Comparison of ENCODE assay signal across 32 cellular contexts in genomic region chr12:828726-829395, GRCh38.
DNase-seq lines count a peak whose midpoint lies in the region; ATAC-seq and TF ChIP-seq lines count a peak whose summit lies in the region.
"Had no signal": no experiment of that assay in that cellular context is flagged by ENCODE, and none has a peak within 500 bp of the region (broad histone marks: within the 10 kb centered on the region; RNA-seq: fewer than 3 reads in every experiment).

No MANE protein-coding gene starts in this region.

- no peak overlapping the region for H3K4ac ChIP-seq in mesendoderm (ENCODE audit: low read depth, low read length)

- H3K56ac ChIP-seq in mesendoderm (ENCODE audit: low read length), result no peak overlapping the region

- TF ChIP-seq CTCF in natural killer cell (IDR thresholded peaks at IDR 0.05), result no peak
- no peak for TF ChIP-seq CTCF in fibroblast of the aortic adventitia (IDR thresholded peaks at IDR 0.05; ENCODE audit: insufficient read depth, low read length)

- intact Hi-C loops in natural killer cell (cut with micrococcal nuclease), result no loop called here

- no peaks in the 10 kb centered on the region for H3K27me3 ChIP-seq in mesendoderm (ENCODE audit: insufficient read depth, low read length, poor library complexity)
- H3K27me3 ChIP-seq: BLaER1, gastroesophageal sphincter, hepatocyte, MG63, ovary, sigmoid colon, transverse colon had no signal

- H4K8ac ChIP-seq in mesendoderm (ENCODE audit: low read depth, low read length), result no peak overlapping the region

- no peak overlapping the region for H2BK120ac ChIP-seq in mesendoderm (ENCODE audit: low read depth, low read length)

- H3K4me3 ChIP-seq in fibroblast of the aortic adventitia (ENCODE audit: low read depth, low read length) (no peak overlapping the region), mesendoderm (ENCODE audit: low read length) (no peak overlapping the region)
- H3K4me3 ChIP-seq: BLaER1, gastroesophageal sphincter, GM23338, hepatocyte, lung, MG63, ovary, sigmoid colon, transverse colon had no signal

- peaks cover 9% of the 10 kb centered on the region for H3K36me3 Mint-ChIP-seq in natural killer cell
- peaks cover 16% of the 10 kb centered on the region for H3K36me3 Mint-ChIP-seq in natural killer cell treated with Interleukin-12 subunit alpha and Interleukin-12 subunit beta and Interleukin-15 and Interleukin-18, amount 100 ng/mL, for 72 hours

- H3K4me3 Mint-ChIP-seq in natural killer cell, result no peak overlapping the region
- H3K4me3 Mint-ChIP-seq in natural killer cell treated with Interleukin-12 subunit alpha and Interleukin-12 subunit beta and Interleukin-15 and Interleukin-18, amount 100 ng/mL, for 72 hours, result no peak overlapping the region
- H3K4me3 Mint-ChIP-seq: activated naive CD8-positive, alpha-beta T cell treated with anti-CD3 and anti-CD28 coated beads, Interleukin-2, amount 10 ng/mL, durations not matched to agents 7 days and 5 days; GM23338; HFFc6; nephron progenitor cell had no signal

- no peak overlapping the region for H2AK5ac ChIP-seq in mesendoderm (ENCODE audit: low read length)

- peak overlapping the region; percentile 43 to 47 for H3K27ac Mint-ChIP-seq in natural killer cell
- H3K27ac Mint-ChIP-seq in natural killer cell treated with Interleukin-12 subunit alpha and Interleukin-12 subunit beta and Interleukin-15 and Interleukin-18, amount 100 ng/mL, for 72 hours, result no peak overlapping the region
- H3K27ac Mint-ChIP-seq: activated naive CD8-positive, alpha-beta T cell treated with anti-CD3 and anti-CD28 coated beads, Interleukin-2, amount 10 ng/mL, durations not matched to agents 7 days and 5 days; GM23338 had no signal

- no peak overlapping the region for H3K9ac ChIP-seq in mesendoderm (ENCODE audit: low read length)
- H3K9ac ChIP-seq: BLaER1 had no signal

- no peak overlapping the region for H2BK15ac ChIP-seq in mesendoderm (replicated peaks; ENCODE audit: low read depth)

- peaks cover 26% of the 10 kb centered on the region in 2 donors for H3K4me1 Mint-ChIP-seq in natural killer cell
- peaks cover 8 to 24% of the 10 kb centered on the region in 2 donors for H3K4me1 Mint-ChIP-seq in natural killer cell treated with Interleukin-12 subunit alpha and Interleukin-12 subunit beta and Interleukin-15 and Interleukin-18, amount 100 ng/mL, for 72 hours (ENCODE audit: low read depth in 2 of 2)
- H3K4me1 Mint-ChIP-seq: GM23338, nephron progenitor cell had no signal

- H3K4me1 ChIP-seq in mesendoderm (ENCODE audit: control insufficient read depth, low read depth, low read length), result no peaks in the 10 kb centered on the region
- H3K4me1 ChIP-seq: transverse colon had no signal

- H3K36me3 ChIP-seq in mesendoderm (ENCODE audit: control insufficient read depth, insufficient read depth, low read length), result peaks cover 4% of the 10 kb centered on the region
- H3K36me3 ChIP-seq: ovary had no signal

- H3K18ac ChIP-seq in mesendoderm (ENCODE audit: low read length), result no peak overlapping the region

- H3K9me3 Mint-ChIP-seq in natural killer cell, result no peaks in the 10 kb centered on the region
- H3K9me3 Mint-ChIP-seq in natural killer cell treated with Interleukin-12 subunit alpha and Interleukin-12 subunit beta and Interleukin-15 and Interleukin-18, amount 100 ng/mL, for 72 hours, result no peaks in the 10 kb centered on the region
- H3K9me3 Mint-ChIP-seq: activated naive CD8-positive, alpha-beta T cell treated with anti-CD3 and anti-CD28 coated beads, Interleukin-2, amount 10 ng/mL, durations not matched to agents 7 days and 5 days; GM23338; HFFc6; nephron progenitor cell had no signal

- H3K4me2 ChIP-seq in mesendoderm (ENCODE audit: low read length), result no peak overlapping the region
- H3K4me2 ChIP-seq: BLaER1, GM23338, hepatocyte had no signal

- no peak overlapping the region for H3K27ac ChIP-seq in caudate nucleus (ENCODE audit: low read depth, low read length)
- no peak overlapping the region for H3K27ac ChIP-seq in mesendoderm (ENCODE audit: low read depth, low read length)
- H3K27ac ChIP-seq: BLaER1, hepatocyte, ovary, sigmoid colon, transverse colon, WERI-Rb-1 had no signal

- H3K79me1 ChIP-seq in mesendoderm (ENCODE audit: low read length), result peaks cover 3% of the 10 kb centered on the region

- no peaks in the 10 kb centered on the region for H3K27me3 Mint-ChIP-seq in natural killer cell (ENCODE audit: low read depth in 2 of 2)
- H3K27me3 Mint-ChIP-seq in natural killer cell treated with Interleukin-12 subunit alpha and Interleukin-12 subunit beta and Interleukin-15 and Interleukin-18, amount 100 ng/mL, for 72 hours, result no peaks in the 10 kb centered on the region
- H3K27me3 Mint-ChIP-seq: activated naive CD8-positive, alpha-beta T cell treated with anti-CD3 and anti-CD28 coated beads, Interleukin-2, amount 10 ng/mL, durations not matched to agents 7 days and 5 days had no signal

- no peak overlapping the region for H3K23ac ChIP-seq in mesendoderm (ENCODE audit: low read length)

- ATAC-seq in natural killer cell (no peak), SK-N-SH treated with all-trans-retinoic acid at 6 μM for 48 hours (peak; percentile 47), GM19397 (IDR thresholded peaks at IDR 0.05; ENCODE audit: unreplicated experiment) (no peak)
- no peak for ATAC-seq in natural killer cell treated with Interleukin-12 subunit alpha and Interleukin-12 subunit beta and Interleukin-15 and Interleukin-18, amount 100 ng/mL, for 72 hours
- ATAC-seq: gastroesophageal sphincter, GM23338 had no signal

- no peaks in the 10 kb centered on the region for H3K79me2 ChIP-seq in mesendoderm (ENCODE audit: control insufficient read depth, insufficient read depth, low read length)

- DNase-seq in natural killer cell (no peak), fibroblast of the aortic adventitia (ENCODE audit: low read depth) (peak; percentile 61), retina (no peak), caudate nucleus (lab: John Stamatoyannopoulos, UW) (no peak), mesendoderm (no peak)
- no peak for DNase-seq in natural killer cell treated with Interleukin-12 subunit alpha and Interleukin-12 subunit beta and Interleukin-15 and Interleukin-18, amount 100 ng/mL, for 72 hours (ENCODE audit: low spot score)
- DNase-seq: ACHN; activated CD4-positive, alpha-beta T cell treated with anti-CD3 and anti-CD28 coated beads for 48 hours; activated effector memory CD4-positive, alpha-beta T cell treated with anti-CD3 and anti-CD28 coated beads, Interleukin-2, amount 50 U/mL, for 16 hours; activated naive CD8-positive, alpha-beta T cell treated with anti-CD3 and anti-CD28 coated beads, Interleukin-2, amount 10 ng/mL, durations not matched to agents 7 days and 5 days; DMS79 treated with DMSO at 0.1 percent for 48 hours; HFFc6; KG1; MG63; NCI-H1105; NCI-H187; NCI-H446 treated with DMSO at 0.1 percent for 48 hours; NCI-H82; nephron progenitor cell; ovary; sigmoid colon; stimulated activated CD4-positive, alpha-beta T cell treated with anti-CD3 and anti-CD28 coated beads, Interleukin-4, amount 100 ng/mL, for 4 hours; T-helper 9 cell; transverse colon; WERI-Rb-1 had no signal

- no peak overlapping the region for H4K5ac ChIP-seq in mesendoderm (ENCODE audit: low read length)

- no peak overlapping the region for H2BK5ac ChIP-seq in mesendoderm (ENCODE audit: low read length)

TF ChIP-seq in SK-N-SH treated with all-trans-retinoic acid at 6 μM for 48 hours, 23 proteins besides CTCF, POLR2A, EP300 and RAD21:
- no peak for TF ChIP-seq ZFP3 (CRISPR knock-in tag; IDR thresholded peaks at IDR 0.05)
- TF ChIP-seq ISL1 (CRISPR knock-in tag; IDR thresholded peaks at IDR 0.05), result peak; percentile 72

Comparison
In these comparisons a context has a peak if more than half of its experiments do, and no peak if none do; other contexts are left out.
1. H3K27ac Mint-ChIP-seq: peak in natural killer cell (2 of 2); none in natural killer cell treated with Interleukin-12 subunit alpha and Interleukin-12 subunit beta and Interleukin-15 and Interleukin-18, amount 100 ng/mL, for 72 hours (0 of 2).